8 cellular contexts compared by ENCODE assay signal in the genomic region with DNA sequence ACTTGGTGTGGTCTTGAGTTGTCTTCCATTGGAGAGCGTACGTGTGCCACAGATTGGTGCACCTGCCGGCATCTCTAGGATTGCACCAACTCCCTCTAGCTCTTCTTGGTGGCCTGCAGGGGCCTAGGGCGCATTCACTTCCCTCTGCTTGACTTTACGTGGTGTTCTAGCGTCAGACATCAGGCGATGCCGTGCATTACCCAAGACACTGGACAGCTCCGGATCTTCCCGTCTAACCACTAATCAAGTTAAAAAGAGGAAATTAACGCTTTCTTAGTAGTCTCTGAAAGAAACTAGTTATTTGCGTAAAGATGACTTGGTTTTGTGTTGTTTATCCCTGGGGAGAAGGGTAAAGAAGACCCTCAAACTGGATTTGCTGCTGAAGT. TPM values are rescaled to one million over a fixed set of nuclear protein-coding genes. Genes with fewer than 3 reads are reported as not detected.
DNase-seq lines count a peak whose midpoint lies in the region; ATAC-seq, FAIRE-seq and TF ChIP-seq lines count a peak whose summit lies in the region.

No MANE protein-coding gene starts in this region.

- H3K4me1 ChIP-seq in DND-41 (ENCODE audit: insufficient read depth, low read length) = peaks cover 49% of the 10 kb centered on the region
- H3K4me1 ChIP-seq in KMS-11 (ENCODE audit: low read depth, poor library complexity, severe bottlenecking) = peaks cover 54% of the 10 kb centered on the region
- H3K4me1 ChIP-seq in neutrophil (ENCODE audit: control insufficient read depth in 1 of 2, insufficient read depth in 1 of 2, low read depth in 1 of 2, low read length in 1 of 2) = peaks cover 60 to 70% of the 10 kb centered on the region in 2 experiments

- H3K27ac ChIP-seq in DND-41 (ENCODE audit: low read length) (peak overlapping the region; percentile 38), KMS-11 (no peak overlapping the region), neutrophil (peak overlapping the region; percentile 95)

- H3K79me2 ChIP-seq in DND-41 (ENCODE audit: insufficient read depth, low read length) = peaks cover 46% of the 10 kb centered on the region
- H3K79me2 ChIP-seq in KMS-11 (ENCODE audit: insufficient read depth, low read depth) = peaks cover 8% of the 10 kb centered on the region; the same call in 1 of the 2 replicates

- H4K20me1 ChIP-seq in DND-41 (ENCODE audit: insufficient read depth, low read length) = peaks cover 12% of the 10 kb centered on the region; the same call in 1 of the 2 replicates
- no peaks in the 10 kb centered on the region; the same call in 1 of the 2 replicates for H4K20me1 ChIP-seq in KMS-11 (ENCODE audit: insufficient read depth)

- peak overlapping the region; percentile 72; the same call in 1 of the 2 replicates for H3K9ac ChIP-seq in DND-41 (ENCODE audit: low read depth, low read length)
- no peak overlapping the region; the same call in 1 of the 2 replicates for H3K9ac ChIP-seq in KMS-11

- H3K27ac Mint-ChIP-seq in activated CD8-positive, alpha-beta T cell treated with anti-CD3 and anti-CD28 coated beads for 36 hours = peak overlapping the region; percentile 89

- peaks cover 39% of the 10 kb centered on the region for H3K36me3 ChIP-seq in DND-41 (ENCODE audit: insufficient read depth, low read length)
- H3K36me3 ChIP-seq in KMS-11 (ENCODE audit: insufficient read depth) = no peaks in the 10 kb centered on the region; the same call in 1 of the 2 replicates
- H3K36me3 ChIP-seq in neutrophil = peaks cover 56% of the 10 kb centered on the region

- POLR2A ChIA-PET in activated CD8-positive, alpha-beta T cell treated with anti-CD3 and anti-CD28 coated beads for 36 hours (lab: Charles Lee) = interaction anchor here (0.8 to 2.5 kb wide), 8 partner anchors 9 to 169 kb away, joined by 3 to 10 read pairs (median 3); a partner anchor contains a TSS

- no peaks in the 10 kb centered on the region for H3K9me3 ChIP-seq in DND-41 (ENCODE audit: insufficient read depth, low read length, severe bottlenecking)
- no peaks in the 10 kb centered on the region for H3K9me3 ChIP-seq in neutrophil

- intact Hi-C loops in activated CD8-positive, alpha-beta T cell treated with anti-CD3 and anti-CD28 coated beads for 36 hours (cut with micrococcal nuclease) = no loop called here

- H3K4me3 ChIP-seq in DND-41 (ENCODE audit: low read depth in 1 of 2, low read length in 2 of 2) (peak overlapping the region in 1 of 2 experiments; percentile 59; a peak in 2 of 4 replicates), KMS-11 (IDR thresholded peaks at IDR 0.05; ENCODE audit: insufficient read depth, low read depth, low read length) (no peak overlapping the region), neutrophil (ENCODE audit: low read depth in 1 of 2, low read length in 1 of 2) (peak overlapping the region; percentile 82 to 95)

- ATAC-seq in DND-41 (ENCODE audit: insufficient read depth, low read depth) = no peak
- peak; percentile 33 for ATAC-seq in activated CD8-positive, alpha-beta T cell treated with anti-CD3 and anti-CD28 coated beads for 36 hours

- no peaks in the 10 kb centered on the region for H3K27me3 Mint-ChIP-seq in activated CD8-positive, alpha-beta T cell treated with anti-CD3 and anti-CD28 coated beads for 36 hours

- H3K36me3 Mint-ChIP-seq in activated CD8-positive, alpha-beta T cell treated with anti-CD3 and anti-CD28 coated beads for 36 hours (ENCODE audit: low read depth) = peaks cover 44% of the 10 kb centered on the region

- H2AFZ ChIP-seq in DND-41 (ENCODE audit: low read depth, low read length) (no peak overlapping the region), KMS-11 (ENCODE audit: low read depth) (peak overlapping the region; percentile 86)

- TF ChIP-seq CTCF in DND-41 (IDR thresholded peaks at IDR 0.05; ENCODE audit: borderline replicate concordance, extremely low read depth, low read length, poor library complexity, severe bottlenecking) (peak; percentile 8), GM20000 (IDR thresholded peaks at IDR 0.05; ENCODE audit: extremely low read depth, missing control alignments) (no peak), KMS-11 (conservative IDR thresholded peaks at IDR 0.05; ENCODE audit: low read depth, low read length) (no peak), neutrophil (IDR thresholded peaks at IDR 0.05) (peak; percentile 83)
- TF ChIP-seq CTCF in activated CD8-positive, alpha-beta T cell treated with anti-CD3 and anti-CD28 coated beads for 36 hours (IDR thresholded peaks at IDR 0.05) = no peak

- H3K4me1 Mint-ChIP-seq in activated CD8-positive, alpha-beta T cell treated with anti-CD3 and anti-CD28 coated beads for 36 hours (ENCODE audit: low read depth) = peaks cover 53% of the 10 kb centered on the region

- H3K9me3 Mint-ChIP-seq in activated CD8-positive, alpha-beta T cell treated with anti-CD3 and anti-CD28 coated beads for 36 hours = no peaks in the 10 kb centered on the region

- H3K4me2 ChIP-seq in DND-41 (ENCODE audit: insufficient read depth, low read length) (peak overlapping the region; percentile 72), KMS-11 (peak overlapping the region; percentile 66)

- no peak for DNase-seq in DND-41
- peak; percentile 71 for DNase-seq in GM20000 (ENCODE audit: low spot score)
- peak; percentile 50 for DNase-seq in activated CD8-positive, alpha-beta T cell treated with anti-CD3 and anti-CD28 coated beads for 36 hours
- DNase-seq in globus pallidus (ENCODE audit: low spot score) = peak; percentile 60
- no peak for DNase-seq in D341Med (ENCODE audit: low spot score)
- DNase-seq in HTR-8/SVneo (ENCODE audit: insufficient read length, low spot score) = no peak

- FAIRE-seq in HTR-8/SVneo (lab: Jason Lieb, UNC) = no peak

- CTCF ChIA-PET in activated CD8-positive, alpha-beta T cell treated with anti-CD3 and anti-CD28 coated beads for 36 hours (lab: Charles Lee) = interaction anchor here (0.7 to 2.8 kb wide), 8 partner anchors 9 to 180 kb away, joined by 3 to 9 read pairs (median 4); no protein-coding TSS in a partner anchor

- H3K27me3 ChIP-seq in DND-41 (ENCODE audit: insufficient read depth, low read length, poor library complexity) (no peaks in the 10 kb centered on the region), KMS-11 (ENCODE audit: insufficient read depth, low read depth) (no peaks in the 10 kb centered on the region), neutrophil (no peaks in the 10 kb centered on the region)

- peak overlapping the region; percentile 97 for H3K4me3 Mint-ChIP-seq in activated CD8-positive, alpha-beta T cell treated with anti-CD3 and anti-CD28 coated beads for 36 hours

RNA-seq across cellular contexts. Expression of a gene that starts 0.5 kb away (rescaled TPM):
- 10 to 100 TPM; 25.0 to 30.5 TPM for total RNA-seq in activated CD8-positive, alpha-beta T cell treated with anti-CD3 and anti-CD28 coated beads for 36 hours

RNA-seq across cellular contexts. Expression of a gene that starts 35.9 kb away (rescaled TPM):
- 10 to 100 TPM; 34.3 to 38.6 TPM for total RNA-seq in activated CD8-positive, alpha-beta T cell treated with anti-CD3 and anti-CD28 coated beads for 36 hours

RNA-seq across cellular contexts. Expression of a gene that starts 59.1 kb away (rescaled TPM):
- 10 to 100 TPM; 25.6 to 30.3 TPM for total RNA-seq in activated CD8-positive, alpha-beta T cell treated with anti-CD3 and anti-CD28 coated beads for 36 hours

Comparison
In these comparisons a context has a peak if more than half of its experiments do, and no peak if none do; other contexts are left out.
1. DNase-seq: peak in GM20000 (single experiment), activated CD8-positive, alpha-beta T cell treated with anti-CD3 and anti-CD28 coated beads for 36 hours (single experiment) and globus pallidus (single experiment); none in DND-41 (single experiment), D341Med (single experiment) and HTR-8/SVneo (single experiment).
2. CTCF ChIP-seq: peak in DND-41 (single experiment) and neutrophil (single experiment); none in GM20000 (single experiment), KMS-11 (single experiment) and activated CD8-positive, alpha-beta T cell treated with anti-CD3 and anti-CD28 coated beads for 36 hours (single experiment).